12 cellular contexts compared by ENCODE assay signal in genomic region chr17:5509482-5509881, GRCh38. TPM values are rescaled to one million over a fixed set of nuclear protein-coding genes. Genes with fewer than 3 reads are reported as not detected.
DNase-seq lines count a peak whose midpoint lies in the region; ATAC-seq, FAIRE-seq and TF ChIP-seq lines count a peak whose summit lies in the region.
"Had no signal": no experiment of that assay in that cellular context is flagged by ENCODE, and none has a peak within 500 bp of the region (broad histone marks: within the 10 kb centered on the region; RNA-seq: fewer than 3 reads in every experiment).

No MANE protein-coding gene starts in this region.

- H4K20me1 ChIP-seq in IMR-90 (ENCODE audit: insufficient read depth, low read length), result no peaks in the 10 kb centered on the region
- no peaks in the 10 kb centered on the region for H4K20me1 ChIP-seq in astrocyte (ENCODE audit: insufficient read depth, low read length)
- no peaks in the 10 kb centered on the region for H4K20me1 ChIP-seq in smooth muscle cell (ENCODE audit: low read depth)

- no TSS peak for BruUV-seq in IMR-90 (replicated peaks; lab: Mats Ljungman, UMichigan)

- DNase-seq in IMR-90 (peak; percentile 92), astrocyte (ENCODE audit: low read depth) (peak; percentile 72), fibroblast of villous mesenchyme (ENCODE audit: low read depth) (peak; percentile 19), smooth muscle cell (lab: John Stamatoyannopoulos, UW; ENCODE audit: unreplicated experiment) (no peak), spleen (no peak), medulla oblongata (ENCODE audit: extremely low spot score) (no peak)
- DNase-seq in CD8-positive, alpha-beta memory T cell, result no peak
- DNase-seq: activated CD4-positive, alpha-beta T cell treated with anti-CD3 and anti-CD28 coated beads, Interleukin-2, amount 50 U/mL, for 1 hour; activated T-cell treated with anti-CD3 and anti-CD28 coated beads for 4 hours; substantia nigra had no signal

- peak overlapping the region; percentile 99 for H2BK120ac ChIP-seq in IMR-90 (ENCODE audit: low read depth, low read length)

- H3K4me1 ChIP-seq in IMR-90 (ENCODE audit: control insufficient read depth, insufficient read depth, low read length) (peaks cover 9% of the 10 kb centered on the region), astrocyte (ENCODE audit: insufficient read depth, low read length) (peaks cover 15% of the 10 kb centered on the region), smooth muscle cell (ENCODE audit: low read depth) (peaks cover 17% of the 10 kb centered on the region), spleen (peaks cover 0 to 14% (median 0%) of the 10 kb centered on the region in 6 donors)
- H3K4me1 ChIP-seq in CD8-positive, alpha-beta memory T cell (ENCODE audit: insufficient read depth, low read length), result peaks cover 30% of the 10 kb centered on the region

- peak; percentile 84 for FAIRE-seq in astrocyte (lab: Jason Lieb, UNC)
- FAIRE-seq: TTC549 had no signal

- no peaks in the 10 kb centered on the region for H3K9me3 ChIP-seq in IMR-90 (ENCODE audit: control insufficient read depth, insufficient read depth, low read length)
- H3K9me3 ChIP-seq in astrocyte (ENCODE audit: insufficient read depth, low read depth, low read length), result no peaks in the 10 kb centered on the region
- H3K9me3 ChIP-seq in smooth muscle cell (replicated peaks; ENCODE audit: low read depth), result no peaks in the 10 kb centered on the region
- H3K9me3 ChIP-seq in spleen, result no peaks in the 10 kb centered on the region
- H3K9me3 ChIP-seq in CD8-positive, alpha-beta memory T cell (ENCODE audit: low read length), result no peaks in the 10 kb centered on the region

- peak overlapping the region; percentile 37; the same call in 1 of the 2 replicates for H3K4me2 ChIP-seq in IMR-90 (ENCODE audit: low read depth, low read length)
- peak overlapping the region; percentile 74 for H3K4me2 ChIP-seq in astrocyte (ENCODE audit: low read length)
- peak overlapping the region; percentile 68 for H3K4me2 ChIP-seq in smooth muscle cell

- ATAC-seq in IMR-90 (ENCODE audit: low read depth), result peak; percentile 91

- WGBS in IMR-90 (ENCODE audit: extremely low coverage in 2 of 2, insufficient read length in 1 of 2), 2 experiments, result 0% methylated on average over 1 of the region's 8 CpGs; no CpG with 5 or more reads in 1 of the 2 experiments
- WGBS in smooth muscle cell (ENCODE audit: low lambda C conversion rate), result 27% methylated on average over 8 of the region's 8 CpGs
- 77 to 91% (median 84%) methylated on average over 8 of the region's 8 CpGs for WGBS in spleen, 5 donors

- TF ChIP-seq POLR2A in IMR-90 (IDR thresholded peaks at IDR 0.05; ENCODE audit: low read depth, low read length), result no peak; the same call in 1 of the 2 replicates
- no peak for TF ChIP-seq POLR2A in spleen (IDR thresholded peaks at IDR 0.05)

- H3K56ac ChIP-seq in IMR-90 (ENCODE audit: extremely low read depth, insufficient read depth, low read length), result peak overlapping the region; percentile 97

- dilution Hi-C loops in IMR-90 (cut with HindIII; ENCODE audit: low sequenced_read_pairs, unreplicated experiment), result no loop called here

- H3K27me3 Mint-ChIP-seq in astrocyte (ENCODE audit: low read depth, unreplicated experiment), result peaks cover 2% of the 10 kb centered on the region
- H3K27me3 Mint-ChIP-seq in CD8-positive, alpha-beta memory T cell, result no peaks in the 10 kb centered on the region
- H3K27me3 Mint-ChIP-seq: activated naive CD8-positive, alpha-beta T cell had no signal

- H3K36me3 ChIP-seq in IMR-90 (ENCODE audit: control insufficient read depth, insufficient read depth, low read length), result peaks cover 3% of the 10 kb centered on the region; the same call in 1 of the 2 replicates
- no peaks in the 10 kb centered on the region for H3K36me3 ChIP-seq in astrocyte (ENCODE audit: insufficient read depth, low read length)
- H3K36me3 ChIP-seq in smooth muscle cell (ENCODE audit: low read depth), result no peaks in the 10 kb centered on the region
- peaks cover 0 to 71% (median 13%) of the 10 kb centered on the region in 6 donors for H3K36me3 ChIP-seq in spleen
- H3K36me3 ChIP-seq in CD8-positive, alpha-beta memory T cell (ENCODE audit: insufficient read depth, low read length), result peaks cover 8% of the 10 kb centered on the region

- H3K79me2 ChIP-seq in astrocyte (ENCODE audit: insufficient read depth, low read length) (no peaks in the 10 kb centered on the region), smooth muscle cell (ENCODE audit: low read depth) (no peaks in the 10 kb centered on the region)

- H3K14ac ChIP-seq in IMR-90 (replicated peaks; ENCODE audit: low read depth, low read length), result peak overlapping the region; percentile 95

- intact Hi-C loops in IMR-90 (cut with micrococcal nuclease), result no loop called here
- intact Hi-C loops in spleen (cut with DNase I; ENCODE audit: low total_unique reads), result no loop called here

- no peak for TF ChIP-seq RAD21 in IMR-90 (IDR thresholded peaks at IDR 0.05; ENCODE audit: low read length)

- peaks cover 3% of the 10 kb centered on the region for H3K4me1 Mint-ChIP-seq in astrocyte (ENCODE audit: low read depth, unreplicated experiment)
- H3K4me1 Mint-ChIP-seq in CD8-positive, alpha-beta memory T cell, result peaks cover 28 to 37% (median 32%) of the 10 kb centered on the region in 3 donors

- H3K9ac ChIP-seq in IMR-90 (ENCODE audit: low read depth, low read length), result 0 out of 2 replicates have a peak overlapping the region, but pooled peaks have one; percentile 29
- H3K9ac ChIP-seq in astrocyte (ENCODE audit: low read length), result peak overlapping the region; percentile 74
- peak overlapping the region; percentile 79 for H3K9ac ChIP-seq in smooth muscle cell (ENCODE audit: low read depth)

- peak overlapping the region; percentile 69 for H3K27ac Mint-ChIP-seq in astrocyte (ENCODE audit: unreplicated experiment)
- H3K27ac Mint-ChIP-seq in CD8-positive, alpha-beta memory T cell, result peak overlapping the region in 2 of 8 donors; percentile 65 to 79
- H3K27ac Mint-ChIP-seq: activated naive CD8-positive, alpha-beta T cell had no signal

- peak overlapping the region; percentile 96 for H2BK5ac ChIP-seq in IMR-90 (ENCODE audit: low read depth, low read length, poor library complexity, severe bottlenecking)

- peak overlapping the region; percentile 98 for H2AK5ac ChIP-seq in IMR-90 (ENCODE audit: low read depth, low read length)

- peak overlapping the region; percentile 100 for H2BK20ac ChIP-seq in IMR-90 (ENCODE audit: low read depth, low read length)

- H3K18ac ChIP-seq in IMR-90 (ENCODE audit: low read depth, low read length), result peak overlapping the region; percentile 95

- H3K4me3 ChIP-seq in IMR-90 (ENCODE audit: insufficient read depth, low read depth, low read length), result no peak overlapping the region
- H3K4me3 ChIP-seq in astrocyte (ENCODE audit: insufficient read depth, low read depth, low read length), result peak overlapping the region; percentile 12
- no peak overlapping the region for H3K4me3 ChIP-seq in fibroblast of villous mesenchyme (ENCODE audit: low read depth, low read length)
- H3K4me3 ChIP-seq in smooth muscle cell, result no peak overlapping the region
- no peak overlapping the region for H3K4me3 ChIP-seq in spleen
- no peak overlapping the region for H3K4me3 ChIP-seq in CD8-positive, alpha-beta memory T cell (ENCODE audit: low read length)

- no peak overlapping the region for H3K4me3 Mint-ChIP-seq in astrocyte (ENCODE audit: unreplicated experiment)
- no peak overlapping the region for H3K4me3 Mint-ChIP-seq in CD8-positive, alpha-beta memory T cell
- H3K4me3 Mint-ChIP-seq: activated naive CD8-positive, alpha-beta T cell had no signal

- peak overlapping the region; percentile 90 for H2AK9ac ChIP-seq in IMR-90 (replicated peaks; ENCODE audit: low read depth, low read length, poor library complexity)

- H3K9me1 ChIP-seq in IMR-90 (ENCODE audit: insufficient read depth, low read length), result peaks cover 10% of the 10 kb centered on the region

- peak overlapping the region; percentile 82 for H2AFZ ChIP-seq in IMR-90 (replicated peaks; ENCODE audit: low read length, poor library complexity)
- peak overlapping the region; percentile 57 for H2AFZ ChIP-seq in astrocyte (ENCODE audit: low read depth, low read length)
- peak overlapping the region; percentile 73 for H2AFZ ChIP-seq in smooth muscle cell (ENCODE audit: low read depth)

- H4K91ac ChIP-seq in IMR-90 (ENCODE audit: insufficient read depth, low read depth, low read length), result peak overlapping the region; percentile 99

- peak overlapping the region; percentile 100 for H3K4ac ChIP-seq in IMR-90 (ENCODE audit: low read depth, low read length)

- in situ Hi-C loops in IMR-90 (cut with MboI; ENCODE audit: low sequenced_read_pairs), result no loop called here

- no peaks in the 10 kb centered on the region for H3K36me3 Mint-ChIP-seq in astrocyte (ENCODE audit: low read depth, unreplicated experiment)
- H3K36me3 Mint-ChIP-seq in CD8-positive, alpha-beta memory T cell, result peaks cover 5 to 58% (median 20%) of the 10 kb centered on the region in 3 donors

- peaks cover 4% of the 10 kb centered on the region for H3F3A ChIP-seq in smooth muscle cell (ENCODE audit: low read depth)

- peaks cover 0 to 4% of the 10 kb centered on the region in 2 experiments; a peak in 2 of 4 replicates for H3K79me1 ChIP-seq in IMR-90 (ENCODE audit: low read depth in 1 of 2, low read length in 2 of 2)

- CTCF ChIA-PET in IMR-90 (lab: Yijun Ruan, JAX), result no interaction called here
- CTCF ChIA-PET in CD8-positive, alpha-beta memory T cell (lab: Charles Lee), result no interaction called here

- H2BK15ac ChIP-seq in IMR-90 (ENCODE audit: low read depth, low read length), result peak overlapping the region; percentile 90; the same call in 2 of the 3 replicates

- H3K23ac ChIP-seq in IMR-90 (ENCODE audit: low read depth, low read length), result peak overlapping the region; percentile 99

- peaks cover 2% of the 10 kb centered on the region for H3K9me3 Mint-ChIP-seq in astrocyte (ENCODE audit: unreplicated experiment)
- H3K9me3 Mint-ChIP-seq in CD8-positive, alpha-beta memory T cell, result no peaks in the 10 kb centered on the region

- H3K27me3 ChIP-seq in IMR-90 (ENCODE audit: control insufficient read depth, insufficient read depth, low read length), result no peaks in the 10 kb centered on the region
- H3K27me3 ChIP-seq in astrocyte (ENCODE audit: insufficient read depth, low read length), result no peaks in the 10 kb centered on the region
- H3K27me3 ChIP-seq in smooth muscle cell (ENCODE audit: low read depth), result no peaks in the 10 kb centered on the region
- no peaks in the 10 kb centered on the region for H3K27me3 ChIP-seq in spleen (replicated peaks in 1 of 7)
- no peaks in the 10 kb centered on the region for H3K27me3 ChIP-seq in CD8-positive, alpha-beta memory T cell (ENCODE audit: insufficient read depth, low read length, poor library complexity, severe bottlenecking)

- no peak for TF ChIP-seq CTCF in IMR-90 (conservative IDR thresholded peaks at IDR 0.05; ENCODE audit: low read depth, low read length)
- TF ChIP-seq CTCF in astrocyte (IDR thresholded peaks at IDR 0.05; ENCODE audit: insufficient read depth, low read depth, low read length), result no peak
- TF ChIP-seq CTCF in fibroblast of villous mesenchyme (IDR thresholded peaks at IDR 0.05; ENCODE audit: insufficient read depth, low read depth, low read length), result no peak
- TF ChIP-seq CTCF in smooth muscle cell (IDR thresholded peaks at IDR 0.05; ENCODE audit: borderline replicate concordance, insufficient read depth, poor library complexity, severe bottlenecking), result no peak
- no peak for TF ChIP-seq CTCF in spleen (IDR thresholded peaks at IDR 0.05 in 8 of 11, conservative IDR thresholded peaks at IDR 0.05 in 3 of 11)

- H4K5ac ChIP-seq in IMR-90 (ENCODE audit: low read depth, low read length), result peak overlapping the region; percentile 95

- H4K8ac ChIP-seq in IMR-90 (ENCODE audit: low read depth in 2 of 2, low read length in 2 of 2), result peak overlapping the region; percentile 90 to 97

- POLR2A ChIA-PET in IMR-90 (lab: Charles Lee; ENCODE audit: unreplicated experiment), result no interaction called here
- POLR2A ChIA-PET in CD8-positive, alpha-beta memory T cell (lab: Charles Lee), result no interaction called here

- H3K27ac ChIP-seq in IMR-90 (ENCODE audit: insufficient read depth, low read length), result peak overlapping the region; percentile 93
- H3K27ac ChIP-seq in astrocyte (ENCODE audit: low read depth, low read length), result peak overlapping the region; percentile 97
- H3K27ac ChIP-seq in smooth muscle cell (ENCODE audit: low read depth), result peak overlapping the region; percentile 95
- no peak overlapping the region for H3K27ac ChIP-seq in spleen
- no peak overlapping the region for H3K27ac ChIP-seq in CD8-positive, alpha-beta memory T cell (ENCODE audit: low read depth, low read length)

RNA-seq across cellular contexts. Expression of gene MIS12, which starts 23.1 kb away (rescaled TPM):
- 11.7 and 18.1 TPM in 2 replicates for total RNA-seq in IMR-90 (2012; rRNA removed)
- polyA plus RNA-seq in IMR-90 (2012; rRNA removed), result 5.7 and 7.5 TPM in 2 replicates
- polyA plus RNA-seq in IMR-90 (2012; cell fraction: cytosol; rRNA removed), result 1.5 and 1.8 TPM in 2 replicates
- polyA plus RNA-seq in IMR-90 (2012; cell fraction: nucleus; rRNA removed; ENCODE audit: low replicate concordance), result 1.7 and 10.0 TPM in 2 replicates
- 12.2 and 13.1 TPM in 2 replicates for total RNA-seq in astrocyte
- total RNA-seq in fibroblast of villous mesenchyme, result 10.3 and 18.6 TPM in 2 replicates
- total RNA-seq in smooth muscle cell, result 22.5 and 23.3 TPM in 2 replicates
- 14.8 and 21.6 TPM in 2 replicates for polyA plus RNA-seq in smooth muscle cell
- total RNA-seq in spleen, result 10 to 100 TPM; 19.0 to 46.3 (median 21.8) TPM
- 10 to 100 TPM; 15.5 to 19.3 (median 16.3) TPM for polyA plus RNA-seq in spleen
- total RNA-seq in CD8-positive, alpha-beta memory T cell, result 10 to 100 TPM; 47.3 to 48.1 TPM
- 21.7 TPM for polyA plus RNA-seq in CD8-positive, alpha-beta memory T cell

RNA-seq across cellular contexts. Expression of gene DERL2, which starts 23.5 kb away (rescaled TPM):
- 27.4 and 52.8 TPM in 2 replicates for total RNA-seq in IMR-90 (2012; rRNA removed)
- 44.1 and 44.2 TPM in 2 replicates for polyA plus RNA-seq in IMR-90 (2012; rRNA removed)
- polyA plus RNA-seq in IMR-90 (2012; cell fraction: cytosol; rRNA removed), result 19.6 and 25.7 TPM in 2 replicates
- polyA plus RNA-seq in IMR-90 (2012; cell fraction: nucleus; rRNA removed; ENCODE audit: low replicate concordance), result 14.2 and 58.1 TPM in 2 replicates
- total RNA-seq in astrocyte, result 90.1 and 99.6 TPM in 2 replicates
- 29.0 and 45.3 TPM in 2 replicates for total RNA-seq in fibroblast of villous mesenchyme
- 65.3 and 81.3 TPM in 2 replicates for total RNA-seq in smooth muscle cell
- 152 and 162 TPM in 2 replicates for polyA plus RNA-seq in smooth muscle cell
- total RNA-seq in spleen, result 10 to 100 TPM; 37.1 to 55.9 (median 49.3) TPM
- 10 to 100 TPM; 54.5 to 67.7 (median 62.3) TPM for polyA plus RNA-seq in spleen
- 10 to 100 TPM; 92.0 to 98.3 TPM for total RNA-seq in CD8-positive, alpha-beta memory T cell
- polyA plus RNA-seq in CD8-positive, alpha-beta memory T cell, result 89.8 TPM

RNA-seq across cellular contexts. Expression of gene DHX33, which starts 40.7 kb away (rescaled TPM):
- total RNA-seq in IMR-90 (2012; rRNA removed) (13.1 and 14.0 TPM in 2 replicates), astrocyte (17.7 and 19.1 TPM in 2 replicates), fibroblast of villous mesenchyme (14.2 and 14.8 TPM in 2 replicates), smooth muscle cell (6.0 and 6.2 TPM in 2 replicates), spleen (10 to 100 TPM in 6 of 7 donors, 1 to 10 TPM in 1; 9.8 to 13.7 (median 12.1) TPM)
- polyA plus RNA-seq in IMR-90 (2012; rRNA removed) (16.1 and 17.2 TPM in 2 replicates), smooth muscle cell (1.6 and 2.0 TPM in 2 replicates), spleen (1 to 10 TPM; 4.1 to 5.8 (median 5.5) TPM)
- polyA plus RNA-seq in IMR-90 (2012; cell fraction: cytosol; rRNA removed), result 6.7 and 7.3 TPM in 2 replicates
- 21.5 and 24.7 TPM in 2 replicates for polyA plus RNA-seq in IMR-90 (2012; cell fraction: nucleus; rRNA removed; ENCODE audit: low replicate concordance)
- 10 to 100 TPM; 49.7 to 50.8 TPM for total RNA-seq in CD8-positive, alpha-beta memory T cell
- 0.54 TPM for polyA plus RNA-seq in CD8-positive, alpha-beta memory T cell

Comparison
In these comparisons a context has a peak if more than half of its experiments do, and no peak if none do; other contexts are left out.
1. DNase-seq: peak in IMR-90 (single experiment), astrocyte (single experiment) and fibroblast of villous mesenchyme (single experiment); none in smooth muscle cell (single experiment), spleen (single experiment), medulla oblongata (single experiment) and CD8-positive, alpha-beta memory T cell (0 of 5).
2. H3K27ac ChIP-seq: peak in IMR-90 (single experiment), astrocyte (single experiment) and smooth muscle cell (single experiment); none in spleen (0 of 8) and CD8-positive, alpha-beta memory T cell (single experiment).
3. H3K9ac ChIP-seq: peak in every context shown above with its lines; median percentile 79 in smooth muscle cell; 74 in astrocyte; 29 in IMR-90.
4. Peak in every context shown above with its lines, with median percentiles within 50 percentile points of each other: H2AFZ ChIP-seq and H3K4me2 ChIP-seq.